In genomic region chr1:156654700-156655099, GRCh38 we compare ENCODE assay signal across 24 cellular contexts. TPM values are rescaled to one million over a fixed set of nuclear protein-coding genes. Genes with fewer than 3 reads are reported as not detected.
"Had no signal": no experiment of that assay in that cellular context is flagged by ENCODE, and none has a peak within 500 bp of the region (broad histone marks: within the 10 kb centered on the region; RNA-seq: fewer than 3 reads in every experiment).

No MANE protein-coding gene starts in this region.

- H3K9me3 ChIP-seq: gastrocnemius medialis, ovary, sigmoid colon, spleen, thoracic aorta, upper lobe of right lung had no signal

- H3K36me3 ChIP-seq: gastrocnemius medialis, ovary, sigmoid colon, spleen, thoracic aorta, upper lobe of right lung had no signal

- H3K9me3 Mint-ChIP-seq: activated naive CD8-positive, alpha-beta T cell treated with anti-CD3 and anti-CD28 coated beads, Interleukin-2, amount 50 U/mL, for 24 hours; activated T-helper 17 cell treated with anti-CD3 and anti-CD28 coated beads, Interleukin-2, amount 50 U/mL, for 72 hours; dendritic cell treated with granulocyte-macrophage colony-stimulating factor and Interleukin-4, amounts not matched to agents 40 ng/mL and 50 ng/mL, for 4 days; neural crest cell; stimulated activated naive CD8-positive, alpha-beta T cell treated with anti-CD3 and anti-CD28 coated beads, Interleukin-15, amount 100 ng/mL, for 72 hours had no signal

- DNase-seq: activated CD4-positive, alpha-beta T cell treated with anti-CD3 and anti-CD28 coated beads, Interleukin-2, amount 50 U/mL, for 4 hours; activated CD4-positive, CD25-positive, alpha-beta regulatory T cell treated with anti-CD3 and anti-CD28 coated beads, Interleukin-2, amount 50 U/mL, for 72 hours; activated naive CD4-positive, alpha-beta T cell treated with Interleukin-2 at 50 U/mL for 16 hours; activated naive CD8-positive, alpha-beta T cell treated with anti-CD3 and anti-CD28 coated beads, Interleukin-2, amount 50 U/mL, for 24 hours; aorta; cerebellar nuclear complex; effector memory CD4-positive, alpha-beta T cell; gastrocnemius medialis; islet precursor cell; midbrain; ovary; sigmoid colon; spleen; stimulated activated naive CD8-positive, alpha-beta T cell treated with anti-CD3 and anti-CD28 coated beads, Interleukin-15, amount 100 ng/mL, for 72 hours; upper lobe of right lung had no signal

- H3K4me3 ChIP-seq: gastrocnemius medialis, ovary, sigmoid colon, spleen, thoracic aorta, upper lobe of right lung had no signal

- H3K27ac Mint-ChIP-seq: activated naive CD8-positive, alpha-beta T cell treated with anti-CD3 and anti-CD28 coated beads, Interleukin-2, amount 50 U/mL, for 24 hours; activated T-helper 17 cell treated with anti-CD3 and anti-CD28 coated beads, Interleukin-2, amount 50 U/mL, for 72 hours; dendritic cell treated with granulocyte-macrophage colony-stimulating factor and Interleukin-4, amounts not matched to agents 40 ng/mL and 50 ng/mL, for 4 days; stimulated activated naive CD8-positive, alpha-beta T cell treated with anti-CD3 and anti-CD28 coated beads, Interleukin-15, amount 100 ng/mL, for 72 hours had no signal

- H3K4me3 Mint-ChIP-seq: activated naive CD8-positive, alpha-beta T cell treated with anti-CD3 and anti-CD28 coated beads, Interleukin-2, amount 50 U/mL, for 24 hours; activated T-helper 17 cell treated with anti-CD3 and anti-CD28 coated beads, Interleukin-2, amount 50 U/mL, for 72 hours; dendritic cell treated with granulocyte-macrophage colony-stimulating factor and Interleukin-4, amounts not matched to agents 40 ng/mL and 50 ng/mL, for 4 days; stimulated activated naive CD8-positive, alpha-beta T cell treated with anti-CD3 and anti-CD28 coated beads, Interleukin-15, amount 100 ng/mL, for 72 hours had no signal

- H3K27me3 ChIP-seq: ovary had no signal

- ATAC-seq: activated naive CD8-positive, alpha-beta T cell treated with anti-CD3 and anti-CD28 coated beads, Interleukin-2, amount 50 U/mL, for 24 hours; activated T-helper 17 cell treated with anti-CD3 and anti-CD28 coated beads, Interleukin-2, amount 50 U/mL, for 72 hours; gastrocnemius medialis; left lobe of liver; stimulated activated naive CD8-positive, alpha-beta T cell treated with anti-CD3 and anti-CD28 coated beads, Interleukin-15, amount 100 ng/mL, for 72 hours; upper lobe of right lung had no signal

- H3K27ac ChIP-seq: epithelial cell of prostate, gastrocnemius medialis, ovary, sigmoid colon, spleen, thoracic aorta, upper lobe of right lung had no signal

RNA-seq across cellular contexts. Expression of gene BCAN, which starts 12.8 kb away (rescaled TPM):
- total RNA-seq: activated T-helper 17 cell treated with anti-CD3 and anti-CD28 coated beads, Interleukin-2, amount 50 U/mL, for 72 hours; fibroblast of lung; left lobe of liver; lung microvascular endothelial cell; spleen; upper lobe of right lung had no signal

RNA-seq across cellular contexts. Expression of gene HAPLN2, which starts 35.5 kb away (rescaled TPM):
- total RNA-seq: fibroblast of lung, left lobe of liver, lung microvascular endothelial cell, myocyte had no signal

RNA-seq across cellular contexts. Expression of gene CRABP2, which starts 50.7 kb away (rescaled TPM):
- total RNA-seq: lung microvascular endothelial cell had no signal
